In genomic region chr17:37610041-37610420, GRCh38 we compare ENCODE assay signal across 8 cellular contexts. TPM values are rescaled to one million over a fixed set of nuclear protein-coding genes. Genes with fewer than 3 reads are reported as not detected.
A peak's percentile ranks its signal among the peaks of the same experiment; 100 is the strongest.
DNase-seq lines count a peak whose midpoint lies in the region; ATAC-seq and TF ChIP-seq lines count a peak whose summit lies in the region.
"Not testable (repeated sequence)": the region's sequence is repeated elsewhere in the genome, so short reads cannot be mapped to it uniquely, and the experiment has no call there.

No MANE protein-coding gene starts in this region.

- H3K9me3 Mint-ChIP-seq in CD8-positive, alpha-beta memory T cell; T-helper 2 cell treated with Interferon-gamma antibody and Interleukin-4, amounts not matched to agents 5 μg/mL and 100 μg/mL, for 36 hours; osteocyte (ENCODE audit: unreplicated experiment): not testable (repeated sequence)

- POLR2A ChIA-PET in CD8-positive, alpha-beta memory T cell (lab: Charles Lee) = interaction anchor here (0.6 to 2.0 kb wide), 8 partner anchors 8 to 251 kb away, joined by 3 to 8 read pairs (median 6); partner anchors contain the start of genes ACACA and TADA2A

- not testable (repeated sequence) for TF ChIP-seq CTCF in KMS-11 (conservative IDR thresholded peaks at IDR 0.05; ENCODE audit: low read depth, low read length); epithelial cell of esophagus (IDR thresholded peaks at IDR 0.05; ENCODE audit: insufficient read depth, low read depth, low read length, missing control alignments); left lung (IDR thresholded peaks at IDR 0.05); osteocyte (IDR thresholded peaks at IDR 0.05); thoracic aorta (IDR thresholded peaks at IDR 0.05)

- peak overlapping the region; percentile 63 for H3K27ac ChIP-seq in CD8-positive, alpha-beta memory T cell (ENCODE audit: low read depth, low read length)
- peak overlapping the region; percentile 86 for H3K27ac ChIP-seq in KMS-11
- H3K27ac ChIP-seq in angular gyrus (ENCODE audit: low read depth, low read length) = peak overlapping the region; percentile 88
- H3K27ac ChIP-seq in left lung = peak overlapping the region; percentile 88 to 94
- peak overlapping the region; percentile 54 to 86 for H3K27ac ChIP-seq in thoracic aorta

- intact Hi-C loops in left lung (cut with DNase I) = not testable (repeated sequence)

- peak overlapping the region; percentile 58 for H3K4me3 ChIP-seq in CD8-positive, alpha-beta memory T cell (ENCODE audit: low read length)
- not testable (repeated sequence) for H3K4me3 ChIP-seq in KMS-11 (IDR thresholded peaks at IDR 0.05; ENCODE audit: insufficient read depth, low read depth, low read length)
- H3K4me3 ChIP-seq in epithelial cell of esophagus (ENCODE audit: low read length) (peak overlapping the region; percentile 82), left lung (peak overlapping the region; percentile 83 to 89), thoracic aorta (peak overlapping the region; percentile 94)

- peak overlapping the region; percentile 79 for H3K4me2 ChIP-seq in KMS-11

- H3K27ac Mint-ChIP-seq in CD8-positive, alpha-beta memory T cell = peak overlapping the region; percentile 89 to 99 (median 92)
- H3K27ac Mint-ChIP-seq in T-helper 2 cell treated with Interferon-gamma antibody and Interleukin-4, amounts not matched to agents 5 μg/mL and 100 μg/mL, for 36 hours = peak overlapping the region; percentile 78
- H3K27ac Mint-ChIP-seq in osteocyte (ENCODE audit: unreplicated experiment) = peak overlapping the region; percentile 95

- not testable (repeated sequence) for H3K27me3 Mint-ChIP-seq in CD8-positive, alpha-beta memory T cell; T-helper 2 cell treated with Interferon-gamma antibody and Interleukin-4, amounts not matched to agents 5 μg/mL and 100 μg/mL, for 36 hours (ENCODE audit: low read depth); osteocyte (ENCODE audit: unreplicated experiment)

- H3K4me1 ChIP-seq in CD8-positive, alpha-beta memory T cell (ENCODE audit: insufficient read depth, low read length) = peaks cover 30% of the 10 kb centered on the region
- H3K4me1 ChIP-seq in KMS-11 (ENCODE audit: low read depth, poor library complexity, severe bottlenecking) (peaks cover 43% of the 10 kb centered on the region), left lung (peaks cover 12 to 44% of the 10 kb centered on the region in 2 donors), thoracic aorta (ENCODE audit: control insufficient read depth in 1 of 2, low read depth in 2 of 2) (peaks cover 26 to 31% of the 10 kb centered on the region in 2 donors)

- H3K36me3 Mint-ChIP-seq in CD8-positive, alpha-beta memory T cell = peaks cover 0 to 34% (median 1%) of the 10 kb centered on the region in 3 donors
- H3K36me3 Mint-ChIP-seq in T-helper 2 cell treated with Interferon-gamma antibody and Interleukin-4, amounts not matched to agents 5 μg/mL and 100 μg/mL, for 36 hours (ENCODE audit: low read depth) = peaks cover 27% of the 10 kb centered on the region
- H3K36me3 Mint-ChIP-seq in osteocyte (ENCODE audit: unreplicated experiment) = peaks cover 20% of the 10 kb centered on the region

- H3K79me2 ChIP-seq in KMS-11 (ENCODE audit: insufficient read depth, low read depth) = peaks cover 32% of the 10 kb centered on the region; the same call in 1 of the 2 replicates

- peak overlapping the region; percentile 64 for H3K9ac ChIP-seq in KMS-11

- not testable (repeated sequence) for H3K27me3 ChIP-seq in CD8-positive, alpha-beta memory T cell (ENCODE audit: insufficient read depth, low read length, poor library complexity, severe bottlenecking); KMS-11 (ENCODE audit: insufficient read depth, low read depth); left lung; thoracic aorta (replicated peaks; ENCODE audit: insufficient read depth)

- not testable (repeated sequence) for DNase-seq in CD8-positive, alpha-beta memory T cell; T-helper 2 cell treated with Interferon-gamma antibody and Interleukin-4, amounts not matched to agents 5 μg/mL and 100 μg/mL, for 36 hours (ENCODE audit: low spot score); epithelial cell of esophagus (ENCODE audit: low read depth); left lung; osteocyte (ENCODE audit: extremely low spot score, unreplicated experiment); thoracic aorta (ENCODE audit: low spot score)

- not testable (repeated sequence) for H4K20me1 ChIP-seq in KMS-11 (ENCODE audit: insufficient read depth)

- not testable (repeated sequence) for H3K36me3 ChIP-seq in CD8-positive, alpha-beta memory T cell (ENCODE audit: insufficient read depth, low read length); KMS-11 (ENCODE audit: insufficient read depth); thoracic aorta
- H3K36me3 ChIP-seq in left lung = peaks cover 0 to 29% of the 10 kb centered on the region in 2 donors

- ATAC-seq in left lung; thoracic aorta (ENCODE audit: insufficient number of reproducible peaks, low FRiP score, low read depth): not testable (repeated sequence)

- H3K4me3 Mint-ChIP-seq in CD8-positive, alpha-beta memory T cell = peak overlapping the region; percentile 78 to 99 (median 85)
- H3K4me3 Mint-ChIP-seq in T-helper 2 cell treated with Interferon-gamma antibody and Interleukin-4, amounts not matched to agents 5 μg/mL and 100 μg/mL, for 36 hours = peak overlapping the region; percentile 81
- H3K4me3 Mint-ChIP-seq in osteocyte (ENCODE audit: unreplicated experiment) = peak overlapping the region; percentile 86

- peaks cover 27 to 42% (median 29%) of the 10 kb centered on the region in 3 donors for H3K4me1 Mint-ChIP-seq in CD8-positive, alpha-beta memory T cell
- H3K4me1 Mint-ChIP-seq in T-helper 2 cell treated with Interferon-gamma antibody and Interleukin-4, amounts not matched to agents 5 μg/mL and 100 μg/mL, for 36 hours (ENCODE audit: low read depth) = peaks cover 24% of the 10 kb centered on the region
- H3K4me1 Mint-ChIP-seq in osteocyte (ENCODE audit: unreplicated experiment) = peaks cover 41% of the 10 kb centered on the region

- CTCF ChIA-PET in CD8-positive, alpha-beta memory T cell (lab: Charles Lee) = interaction anchor here (0.7 to 4.6 kb wide), 22 partner anchors 7 to 203 kb away, joined by 3 to 43 read pairs (median 4); partner anchors contain the start of genes ACACA, DDX52 and TADA2A

- peak overlapping the region; percentile 61 for H2AFZ ChIP-seq in KMS-11 (ENCODE audit: low read depth)

- not testable (repeated sequence) for H3K9me3 ChIP-seq in CD8-positive, alpha-beta memory T cell (ENCODE audit: low read length); left lung; thoracic aorta

RNA-seq across cellular contexts. Expression of gene SYNRG, which starts 0.8 kb away (rescaled TPM):
- 10 to 100 TPM; 42.3 to 50.8 TPM for total RNA-seq in CD8-positive, alpha-beta memory T cell
- polyA plus RNA-seq in CD8-positive, alpha-beta memory T cell = 104 TPM
- 10 to 100 TPM; 38.6 to 41.2 TPM for total RNA-seq in left lung
- 49.7 and 51.9 TPM in 2 replicates for total RNA-seq in osteocyte
- 10 to 100 TPM; 23.6 to 28.6 TPM for total RNA-seq in thoracic aorta

RNA-seq across cellular contexts. Expression of gene DDX52, which starts 33.2 kb away (rescaled TPM):
- 10 to 100 TPM; 36.0 to 41.0 TPM for total RNA-seq in CD8-positive, alpha-beta memory T cell
- polyA plus RNA-seq in CD8-positive, alpha-beta memory T cell = 14.7 TPM
- total RNA-seq in left lung (10 to 100 TPM; 23.7 to 24.3 TPM), osteocyte (46.4 and 47.4 TPM in 2 replicates), thoracic aorta (10 to 100 TPM in 1 of 2 donors, 1 to 10 TPM in 1; 9.2 to 22.7 TPM)
